ENCODE assay signal across 1 cellular context in genomic region chr17:31882571-31882970, GRCh38.
TF ChIP-seq lines count a peak whose summit lies in the region.

No MANE protein-coding gene starts in this region.

TF ChIP-seq in GM23338, 12 proteins besides CTCF, POLR2A, EP300 and RAD21 (continued from another document):
- TF ChIP-seq, protein P1, sequence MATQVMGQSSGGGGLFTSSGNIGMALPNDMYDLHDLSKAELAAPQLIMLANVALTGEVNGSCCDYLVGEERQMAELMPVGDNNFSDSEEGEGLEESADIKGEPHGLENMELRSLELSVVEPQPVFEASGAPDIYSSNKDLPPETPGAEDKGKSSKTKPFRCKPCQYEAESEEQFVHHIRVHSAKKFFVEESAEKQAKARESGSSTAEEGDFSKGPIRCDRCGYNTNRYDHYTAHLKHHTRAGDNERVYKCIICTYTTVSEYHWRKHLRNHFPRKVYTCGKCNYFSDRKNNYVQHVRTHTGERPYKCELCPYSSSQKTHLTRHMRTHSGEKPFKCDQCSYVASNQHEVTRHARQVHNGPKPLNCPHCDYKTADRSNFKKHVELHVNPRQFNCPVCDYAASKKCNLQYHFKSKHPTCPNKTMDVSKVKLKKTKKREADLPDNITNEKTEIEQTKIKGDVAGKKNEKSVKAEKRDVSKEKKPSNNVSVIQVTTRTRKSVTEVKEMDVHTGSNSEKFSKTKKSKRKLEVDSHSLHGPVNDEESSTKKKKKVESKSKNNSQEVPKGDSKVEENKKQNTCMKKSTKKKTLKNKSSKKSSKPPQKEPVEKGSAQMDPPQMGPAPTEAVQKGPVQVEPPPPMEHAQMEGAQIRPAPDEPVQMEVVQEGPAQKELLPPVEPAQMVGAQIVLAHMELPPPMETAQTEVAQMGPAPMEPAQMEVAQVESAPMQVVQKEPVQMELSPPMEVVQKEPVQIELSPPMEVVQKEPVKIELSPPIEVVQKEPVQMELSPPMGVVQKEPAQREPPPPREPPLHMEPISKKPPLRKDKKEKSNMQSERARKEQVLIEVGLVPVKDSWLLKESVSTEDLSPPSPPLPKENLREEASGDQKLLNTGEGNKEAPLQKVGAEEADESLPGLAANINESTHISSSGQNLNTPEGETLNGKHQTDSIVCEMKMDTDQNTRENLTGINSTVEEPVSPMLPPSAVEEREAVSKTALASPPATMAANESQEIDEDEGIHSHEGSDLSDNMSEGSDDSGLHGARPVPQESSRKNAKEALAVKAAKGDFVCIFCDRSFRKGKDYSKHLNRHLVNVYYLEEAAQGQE (IDR thresholded peaks at IDR 0.05; ENCODE audit: unreplicated experiment), result no peak
- no peak for TF ChIP-seq POLR2AphosphoS5 (IDR thresholded peaks at IDR 0.05; ENCODE audit: low read depth)
- no peak for TF ChIP-seq EZH2phosphoT487 (IDR thresholded peaks at IDR 0.05; ENCODE audit: unreplicated experiment)
- no peak for TF ChIP-seq STAT1 (IDR thresholded peaks at IDR 0.05; ENCODE audit: unreplicated experiment)
